ENCODE assay signal across 8 cellular contexts in the genomic region with DNA sequence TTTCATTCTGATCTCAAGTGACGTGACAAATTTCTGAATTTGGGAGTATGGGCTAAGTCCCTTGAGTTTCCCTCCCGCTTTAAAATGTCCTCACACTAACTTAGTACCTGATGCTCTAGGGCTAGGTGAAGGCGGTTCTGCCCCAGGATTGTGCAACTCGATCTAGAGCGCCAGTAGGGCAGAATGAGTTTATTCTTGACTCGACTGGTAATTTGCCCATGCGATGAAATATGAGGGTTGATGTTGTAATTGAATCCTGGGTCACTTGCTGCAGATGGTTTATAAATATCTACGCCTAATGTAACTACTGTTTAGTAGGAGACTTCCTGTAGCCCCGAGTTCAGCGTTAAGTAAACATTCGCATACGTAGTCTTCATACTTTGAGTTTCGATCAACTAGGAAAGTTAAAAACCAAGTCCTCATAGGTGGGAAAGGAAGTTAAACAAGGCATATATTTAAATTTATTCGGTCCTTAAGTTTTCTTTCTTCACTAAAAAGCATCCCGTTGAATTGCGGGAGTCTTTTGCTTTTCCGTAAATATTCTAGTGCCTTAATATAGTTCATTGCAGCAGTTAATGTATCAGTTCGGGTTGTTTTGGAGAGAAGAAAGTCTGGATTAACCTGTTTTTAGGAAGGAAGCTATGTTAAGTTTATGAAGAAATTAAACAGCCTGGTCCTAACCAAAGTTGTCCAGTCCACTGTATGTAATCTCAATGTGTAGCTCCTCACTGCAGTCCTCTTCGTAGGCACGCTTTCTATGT. TPM values are rescaled to one million over a fixed set of nuclear protein-coding genes. Genes with fewer than 3 reads are reported as not detected.
DNase-seq lines count a peak whose midpoint lies in the region; ATAC-seq and TF ChIP-seq lines count a peak whose summit lies in the region.

No MANE protein-coding gene starts in this region.

- peak overlapping the region; percentile 87 to 88 for H3K4me3 Mint-ChIP-seq in H9
- peak overlapping the region; percentile 87 for H3K4me3 Mint-ChIP-seq in dendritic cell treated with granulocyte-macrophage colony-stimulating factor and Interleukin-4, amounts not matched to agents 40 ng/mL and 50 ng/mL, for 4 days

- no peak overlapping the region for H2BK20ac ChIP-seq in H9 (ENCODE audit: low read depth, low read length, poor library complexity, severe bottlenecking)

- no peak overlapping the region for H4K91ac ChIP-seq in H9 (ENCODE audit: insufficient read length, low read depth, low read length)

- H3K9ac ChIP-seq in H9 (ENCODE audit: extremely low read depth, insufficient read length, low read length), result peak overlapping the region; percentile 95

- H3K79me1 ChIP-seq in H9 (ENCODE audit: insufficient read depth, low read depth, low read length, poor library complexity, severe bottlenecking), result no peaks in the 10 kb centered on the region

- no peak overlapping the region for H3K56ac ChIP-seq in H9 (ENCODE audit: insufficient read length, low read depth, low read length)

- in situ Hi-C loops in GM13976 (cut with MboI; ENCODE audit: low sequenced_read_pairs, unreplicated experiment), result no loop called here

- no peak overlapping the region for H4K8ac ChIP-seq in H9 (replicated peaks; ENCODE audit: insufficient read length, low read depth, low read length)

- H3K18ac ChIP-seq in H9 (ENCODE audit: insufficient read length, low read depth, low read length), result peak overlapping the region; percentile 68

- peak overlapping the region; percentile 93; the same call in 1 of the 2 replicates for H3K14ac ChIP-seq in H9 (ENCODE audit: insufficient read depth, low read length)

- TF ChIP-seq CTCF in H9 (conservative IDR thresholded peaks at IDR 0.05) (no peak), mucosa of descending colon (IDR thresholded peaks at IDR 0.05) (no peak), GM13976 (IDR thresholded peaks at IDR 0.05; ENCODE audit: borderline replicate concordance, control extremely low read depth, extremely low read depth, insufficient read depth, missing control alignments) (no peak)

- H3K27me3 Mint-ChIP-seq in H9 (ENCODE audit: low read depth), result no peaks in the 10 kb centered on the region
- H3K27me3 Mint-ChIP-seq in dendritic cell treated with granulocyte-macrophage colony-stimulating factor and Interleukin-4, amounts not matched to agents 40 ng/mL and 50 ng/mL, for 4 days, result no peaks in the 10 kb centered on the region

- 0 out of 2 replicates have a peak, but pooled peaks cover 3% of the 10 kb centered on the region for H3K4me1 ChIP-seq in H9 (ENCODE audit: insufficient read depth, low read length)
- H3K4me1 ChIP-seq in mucosa of descending colon (ENCODE audit: low read depth), result peaks cover 20% of the 10 kb centered on the region

- H3K23me2 ChIP-seq in H9 (ENCODE audit: insufficient read length, low read depth, low read length, poor library complexity, severe bottlenecking), result peaks cover 12% of the 10 kb centered on the region

- no peak overlapping the region for H2BK5ac ChIP-seq in H9 (ENCODE audit: insufficient read length, low read length)

- H3K36me3 Mint-ChIP-seq in H9 (ENCODE audit: insufficient read depth in 1 of 3, low read depth in 3 of 3), result peaks cover 0 to 8% (median 4%) of the 10 kb centered on the region in 3 experiments; a peak in 3 of 7 replicates
- H3K36me3 Mint-ChIP-seq in dendritic cell treated with granulocyte-macrophage colony-stimulating factor and Interleukin-4, amounts not matched to agents 40 ng/mL and 50 ng/mL, for 4 days (ENCODE audit: low read depth), result peaks cover 7% of the 10 kb centered on the region

- peak overlapping the region; percentile 96 for H3K4me3 ChIP-seq in mucosa of descending colon

- no peak overlapping the region for H3T11ph ChIP-seq in H9 (ENCODE audit: low read length)

- no peaks in the 10 kb centered on the region for H3K27me3 ChIP-seq in H9 (ENCODE audit: insufficient read depth, low read length)

- peak overlapping the region; percentile 94 for H3K4me2 ChIP-seq in H9 (ENCODE audit: insufficient read depth, insufficient read length, low read length)

- H2BK15ac ChIP-seq in H9 (ENCODE audit: low read depth, low read length), result no peak overlapping the region

- no peaks in the 10 kb centered on the region for H3K9me3 Mint-ChIP-seq in H9
- H3K9me3 Mint-ChIP-seq in dendritic cell treated with granulocyte-macrophage colony-stimulating factor and Interleukin-4, amounts not matched to agents 40 ng/mL and 50 ng/mL, for 4 days, result no peaks in the 10 kb centered on the region

- no peak overlapping the region for H3K23ac ChIP-seq in H9 (ENCODE audit: insufficient read length, low read depth, low read length)

- no CpG with 5 or more reads among the region's 20 CpGs for WGBS in H9 (ENCODE audit: extremely low coverage, insufficient read length, low lambda C conversion rate)

- H3K79me2 ChIP-seq in H9 (ENCODE audit: insufficient read depth, low read length), result peaks cover 40% of the 10 kb centered on the region; the same call in 1 of the 2 replicates

- no peaks in the 10 kb centered on the region for H3K9me3 ChIP-seq in H9 (ENCODE audit: control insufficient read depth, low read depth, low read length)
- no peaks in the 10 kb centered on the region for H3K9me3 ChIP-seq in mucosa of descending colon

- no peak overlapping the region for H2AK5ac ChIP-seq in H9 (ENCODE audit: insufficient read length, low read length)

- H3K4me1 Mint-ChIP-seq in H9, result peaks cover 17 to 25% of the 10 kb centered on the region in 2 experiments
- H3K4me1 Mint-ChIP-seq in dendritic cell treated with granulocyte-macrophage colony-stimulating factor and Interleukin-4, amounts not matched to agents 40 ng/mL and 50 ng/mL, for 4 days (ENCODE audit: low read depth), result peaks cover 39% of the 10 kb centered on the region

- DNase-seq in AML-193 (lab: John Stamatoyannopoulos, UW) (peak; percentile 45 to 56), H9 (no peak), SIG-M5 (lab: John Stamatoyannopoulos, UW) (peak; percentile 71), mucosa of descending colon (peak in 1 of 3 donors; percentile 53), GM13976 (ENCODE audit: low spot score) (no peak)

- H3K36me3 ChIP-seq in mucosa of descending colon (ENCODE audit: low read depth), result peaks cover 6% of the 10 kb centered on the region

- peak; percentile 6 for ATAC-seq in mucosa of descending colon
- no peak for ATAC-seq in HG03025 (IDR thresholded peaks at IDR 0.05; ENCODE audit: low FRiP score, unreplicated experiment)
- ATAC-seq in HG02973 (IDR thresholded peaks at IDR 0.05; ENCODE audit: unreplicated experiment), result no peak

- intact Hi-C loops in dendritic cell treated with granulocyte-macrophage colony-stimulating factor and Interleukin-4, amounts not matched to agents 40 ng/mL and 50 ng/mL, for 4 days (cut with micrococcal nuclease), result loop anchor here (1.0 to 2.0 kb wide), 2 partner anchors 17 to 33 kb away; no protein-coding TSS in a partner anchor
- intact Hi-C loops in mucosa of descending colon (cut with DNase I, micrococcal nuclease), result no loop called here

- no peak overlapping the region for H2BK120ac ChIP-seq in H9 (ENCODE audit: low read depth, low read length, poor library complexity, severe bottlenecking)

- no peak overlapping the region for H3K4ac ChIP-seq in H9 (ENCODE audit: low read depth, low read length)

- H4K5ac ChIP-seq in H9 (ENCODE audit: insufficient read length, low read depth, low read length), result no peak overlapping the region

- no peak overlapping the region for H2AFZ ChIP-seq in H9 (ENCODE audit: low read length)

- no peaks in the 10 kb centered on the region for H4K20me1 ChIP-seq in H9 (ENCODE audit: control insufficient read depth, insufficient read depth, insufficient read length)

- peak overlapping the region; percentile 78 for H3K27ac ChIP-seq in H9 (ENCODE audit: insufficient read length, low read depth, low read length)

- no peak overlapping the region for H2BK12ac ChIP-seq in H9 (ENCODE audit: insufficient read length, low read depth, low read length)

- H3K27ac Mint-ChIP-seq in H9, result peak overlapping the region; percentile 93 to 98 (median 95)
- peak overlapping the region; percentile 95 for H3K27ac Mint-ChIP-seq in dendritic cell treated with granulocyte-macrophage colony-stimulating factor and Interleukin-4, amounts not matched to agents 40 ng/mL and 50 ng/mL, for 4 days

RNA-seq across cellular contexts. Expression of gene CTCF, which starts 1.6 kb away (rescaled TPM):
- total RNA-seq in H9 (2021) (87.3 and 88.5 TPM in 2 replicates), mucosa of descending colon (10 to 100 TPM; 41.1 to 55.5 (median 43.4) TPM)

RNA-seq across cellular contexts. Expression of gene RIPOR1, which starts 35.3 kb away (rescaled TPM):
- total RNA-seq in H9 (2021) (10.0 and 14.3 TPM in 2 replicates), mucosa of descending colon (10 to 100 TPM; 10.9 to 74.7 (median 20.5) TPM)

Comparison
In these comparisons a context has a peak if more than half of its experiments do, and no peak if none do; other contexts are left out.
1. DNase-seq: peak in AML-193 (2 of 2) and SIG-M5 (single experiment); none in H9 (single experiment) and GM13976 (single experiment).